ENCODE assay signal across 8 cellular contexts in the genomic region with DNA sequence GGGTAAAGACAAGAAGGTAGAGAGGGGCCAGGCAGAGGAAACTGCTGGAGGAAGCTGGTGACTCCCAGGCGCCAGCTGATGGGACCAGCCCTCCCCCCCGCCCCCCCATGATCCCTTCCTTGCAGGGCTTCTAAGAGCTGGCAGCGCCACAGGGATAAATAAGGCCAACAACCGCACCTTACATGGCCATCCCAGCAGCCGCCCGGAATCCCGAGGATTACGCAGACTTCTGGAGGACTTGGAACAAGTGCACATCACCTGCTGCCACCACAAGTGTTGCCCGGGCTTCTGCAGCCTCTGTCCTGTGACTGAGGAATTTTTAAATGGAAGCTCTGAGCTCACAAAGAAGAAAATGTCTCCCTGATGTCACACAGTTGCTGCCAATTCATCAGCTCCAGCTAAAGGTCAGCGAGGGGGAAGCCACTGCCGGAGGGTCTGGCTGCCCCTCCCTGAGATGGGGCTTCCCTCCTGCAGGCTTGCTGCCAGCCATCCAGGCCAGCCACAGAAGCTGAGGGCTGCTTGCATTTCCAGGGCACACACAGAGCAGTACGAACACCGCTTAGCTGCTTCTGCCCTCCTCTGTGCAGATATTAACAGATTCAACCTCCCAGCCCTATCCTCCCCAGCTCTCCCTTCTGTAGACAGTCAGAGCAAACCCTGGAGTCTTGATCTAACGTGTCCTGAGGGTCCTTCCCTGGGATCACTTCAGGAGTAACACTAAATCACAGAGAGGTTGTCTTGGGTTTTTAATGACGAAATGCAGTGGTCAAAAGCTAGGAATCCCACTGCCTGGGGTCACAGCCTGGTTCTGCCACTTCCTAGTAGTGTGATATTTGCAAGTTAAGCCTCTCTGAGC. TPM values are rescaled to one million over a fixed set of nuclear protein-coding genes. Genes with fewer than 3 reads are reported as not detected.
A peak's percentile ranks its signal among the peaks of the same experiment; 100 is the strongest.
DNase-seq lines count a peak whose midpoint lies in the region; ATAC-seq and TF ChIP-seq lines count a peak whose summit lies in the region.

No MANE protein-coding gene starts in this region.

- 65% methylated on average over 15 of the region's 15 CpGs for WGBS in smooth muscle cell (ENCODE audit: low lambda C conversion rate)

- CTCF ChIA-PET in WTC11 (lab: Charles Lee), result interaction anchor here (0.7 to 2.2 kb wide), 7 partner anchors 13 to 114 kb away, joined by 3 to 11 read pairs (median 4); partner anchors contain the start of gene PIM1

- H3K4me3 ChIP-seq in Loucy (ENCODE audit: low read length, poor library complexity, severe bottlenecking), result no peak overlapping the region
- H3K4me3 ChIP-seq in iPS-18a (ENCODE audit: low read length), result no peak overlapping the region
- H3K4me3 ChIP-seq in smooth muscle cell, result no peak overlapping the region

- peaks cover 83% of the 10 kb centered on the region for H3K4me1 Mint-ChIP-seq in WTC11

- H3K27ac Mint-ChIP-seq in WTC11, result peak overlapping the region; percentile 91

- H3K4me1 ChIP-seq in Loucy (ENCODE audit: insufficient read depth, low read length, poor library complexity, severe bottlenecking) (no peaks in the 10 kb centered on the region), iPS-18a (ENCODE audit: control insufficient read depth, low read depth, low read length) (peaks cover 56% of the 10 kb centered on the region), smooth muscle cell (ENCODE audit: low read depth) (peaks cover 38% of the 10 kb centered on the region)

- TF ChIP-seq CTCF in Loucy (conservative IDR thresholded peaks at IDR 0.05; ENCODE audit: low read length) (no peak), WTC11 (IDR thresholded peaks at IDR 0.05) (no peak), smooth muscle cell (IDR thresholded peaks at IDR 0.05; ENCODE audit: borderline replicate concordance, insufficient read depth, poor library complexity, severe bottlenecking) (no peak)

- H3K9me3 ChIP-seq in Loucy (ENCODE audit: insufficient read depth, low read depth, low read length) (no peaks in the 10 kb centered on the region), iPS-18a (ENCODE audit: control insufficient read depth, low read depth, low read length) (no peaks in the 10 kb centered on the region), smooth muscle cell (replicated peaks; ENCODE audit: low read depth) (no peaks in the 10 kb centered on the region)

- H3K27ac ChIP-seq in iPS-18a (ENCODE audit: low read length) (peak overlapping the region; percentile 41), smooth muscle cell (ENCODE audit: low read depth) (peak overlapping the region; percentile 36)

- H3F3A ChIP-seq in Loucy (ENCODE audit: low read depth) (no peaks in the 10 kb centered on the region), smooth muscle cell (ENCODE audit: low read depth) (peaks cover 26% of the 10 kb centered on the region)

- H3K9ac ChIP-seq in Loucy (ENCODE audit: low read depth, low read length, poor library complexity, severe bottlenecking) (no peak overlapping the region), iPS-18a (ENCODE audit: low read length) (peak overlapping the region; percentile 12), smooth muscle cell (ENCODE audit: low read depth) (peak overlapping the region; percentile 26)

- H3K9me3 Mint-ChIP-seq in WTC11, result no peaks in the 10 kb centered on the region

- no peak for DNase-seq in WTC11 (ENCODE audit: low spot score)
- DNase-seq in smooth muscle cell (lab: John Stamatoyannopoulos, UW; ENCODE audit: unreplicated experiment), result no peak
- no peak for DNase-seq in SW480 (ENCODE audit: low spot score)
- DNase-seq in occipital lobe (lab: John Stamatoyannopoulos, UW), result no peak

- H3K9me2 ChIP-seq in Loucy (replicated peaks; ENCODE audit: low read depth, low read length), result no peaks in the 10 kb centered on the region

- H3K27me3 ChIP-seq in Loucy (ENCODE audit: insufficient read depth, low read length, poor library complexity, severe bottlenecking), result no peaks in the 10 kb centered on the region
- H3K27me3 ChIP-seq in iPS-18a (ENCODE audit: control insufficient read depth, insufficient read depth, low read length), result no peaks in the 10 kb centered on the region
- no peaks in the 10 kb centered on the region for H3K27me3 ChIP-seq in smooth muscle cell (ENCODE audit: low read depth)

- no peaks in the 10 kb centered on the region for H3K79me2 ChIP-seq in Loucy (ENCODE audit: insufficient read depth, low read length)
- no peaks in the 10 kb centered on the region for H3K79me2 ChIP-seq in smooth muscle cell (ENCODE audit: low read depth)

- H3K27me3 Mint-ChIP-seq in WTC11 (ENCODE audit: low read depth), result no peaks in the 10 kb centered on the region

- peak overlapping the region; percentile 42; the same call in 1 of the 2 replicates for H2AFZ ChIP-seq in Loucy (ENCODE audit: low read length)
- H2AFZ ChIP-seq in smooth muscle cell (ENCODE audit: low read depth), result no peak overlapping the region

- POLR2A ChIA-PET in WTC11 (lab: Charles Lee), result interaction anchor here (0.7 to 3.1 kb wide), 5 partner anchors 10 to 41 kb away, joined by 3 to 14 read pairs (median 8); partner anchors contain the start of gene PIM1

- H3K4me2 ChIP-seq in Loucy (ENCODE audit: low read depth, low read length, poor library complexity, severe bottlenecking) (no peak overlapping the region), smooth muscle cell (no peak overlapping the region)

- peaks cover 12% of the 10 kb centered on the region for H3K36me3 Mint-ChIP-seq in WTC11

- no peaks in the 10 kb centered on the region for H4K20me1 ChIP-seq in Loucy (ENCODE audit: insufficient read depth, low read length, poor library complexity, severe bottlenecking)
- H4K20me1 ChIP-seq in smooth muscle cell (ENCODE audit: low read depth), result no peaks in the 10 kb centered on the region

- ATAC-seq in WTC11 (peak; percentile 17), HG03439 (IDR thresholded peaks at IDR 0.05; ENCODE audit: unreplicated experiment) (no peak), HG03378 (IDR thresholded peaks at IDR 0.05; ENCODE audit: unreplicated experiment) (no peak)

- H3K36me3 ChIP-seq in Loucy (ENCODE audit: insufficient read depth, low read length) (no peaks in the 10 kb centered on the region), iPS-18a (ENCODE audit: control insufficient read depth, low read depth, low read length) (peaks cover 2% of the 10 kb centered on the region), smooth muscle cell (ENCODE audit: low read depth) (no peaks in the 10 kb centered on the region)

- no peak overlapping the region; the same call in 1 of the 2 replicates for H3K4me3 Mint-ChIP-seq in WTC11

TF ChIP-seq in WTC11, 78 proteins besides CTCF, POLR2A, EP300 and RAD21 (continues in another document):
- TF ChIP-seq ZNF317 (CRISPR knock-in tag; IDR thresholded peaks at IDR 0.05; ENCODE audit: borderline replicate concordance, low read depth), result no peak
- no peak for TF ChIP-seq ZSCAN18 (CRISPR knock-in tag; IDR thresholded peaks at IDR 0.05)
- no peak for TF ChIP-seq ZNF512 (CRISPR knock-in tag; IDR thresholded peaks at IDR 0.05; ENCODE audit: borderline replicate concordance)
- no peak for TF ChIP-seq ELF4 (CRISPR knock-in tag; IDR thresholded peaks at IDR 0.05; ENCODE audit: low read depth)
- TF ChIP-seq, protein P1, sequence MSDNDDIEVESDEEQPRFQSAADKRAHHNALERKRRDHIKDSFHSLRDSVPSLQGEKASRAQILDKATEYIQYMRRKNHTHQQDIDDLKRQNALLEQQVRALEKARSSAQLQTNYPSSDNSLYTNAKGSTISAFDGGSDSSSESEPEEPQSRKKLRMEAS (CRISPR knock-in tag; IDR thresholded peaks at IDR 0.05), result no peak
- TF ChIP-seq, protein P2, sequence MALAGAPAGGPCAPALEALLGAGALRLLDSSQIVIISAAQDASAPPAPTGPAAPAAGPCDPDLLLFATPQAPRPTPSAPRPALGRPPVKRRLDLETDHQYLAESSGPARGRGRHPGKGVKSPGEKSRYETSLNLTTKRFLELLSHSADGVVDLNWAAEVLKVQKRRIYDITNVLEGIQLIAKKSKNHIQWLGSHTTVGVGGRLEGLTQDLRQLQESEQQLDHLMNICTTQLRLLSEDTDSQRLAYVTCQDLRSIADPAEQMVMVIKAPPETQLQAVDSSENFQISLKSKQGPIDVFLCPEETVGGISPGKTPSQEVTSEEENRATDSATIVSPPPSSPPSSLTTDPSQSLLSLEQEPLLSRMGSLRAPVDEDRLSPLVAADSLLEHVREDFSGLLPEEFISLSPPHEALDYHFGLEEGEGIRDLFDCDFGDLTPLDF (CRISPR knock-in tag; IDR thresholded peaks at IDR 0.05), result no peak
- no peak for TF ChIP-seq ZNF671 (CRISPR knock-in tag; IDR thresholded peaks at IDR 0.05)
- TF ChIP-seq CREM (CRISPR knock-in tag; IDR thresholded peaks at IDR 0.05), result no peak
- TF ChIP-seq ZNF396 (CRISPR knock-in tag; IDR thresholded peaks at IDR 0.05; ENCODE audit: borderline replicate concordance), result no peak
- no peak for TF ChIP-seq ETV6 (CRISPR knock-in tag; IDR thresholded peaks at IDR 0.05)
- no peak for TF ChIP-seq ZBTB21 (CRISPR knock-in tag; IDR thresholded peaks at IDR 0.05; ENCODE audit: borderline replicate concordance)
- TF ChIP-seq ZNF232 (CRISPR knock-in tag; IDR thresholded peaks at IDR 0.05), result no peak

RNA-seq across cellular contexts. Expression of gene PIM1, which starts 38.6 kb away (rescaled TPM):
- total RNA-seq in WTC11 (2021) (64.7 to 81.2 TPM (median 78.1 TPM) in 3 replicates), smooth muscle cell (29.3 and 29.5 TPM in 2 replicates), occipital lobe (22.8 TPM)
- 35.7 and 41.9 TPM in 2 replicates for polyA plus RNA-seq in smooth muscle cell
